2 cellular contexts compared by ENCODE assay signal in genomic region chr18:47898696-47899095, GRCh38.
TF ChIP-seq lines count a peak whose summit lies in the region.

No MANE protein-coding gene starts in this region.

TF ChIP-seq in GM23338, 12 proteins besides CTCF, POLR2A, EP300 and RAD21 (continued from another document):
- no peak for TF ChIP-seq EZH2 (IDR thresholded peaks at IDR 0.05; ENCODE audit: low read depth, unreplicated experiment)
- no peak for TF ChIP-seq ZNF331 (CRISPR knock-in tag; IDR thresholded peaks at IDR 0.05; ENCODE audit: low read depth)
- TF ChIP-seq ZNF462 (CRISPR knock-in tag; IDR thresholded peaks at IDR 0.05): no peak

TF ChIP-seq in HepG2, 621 proteins besides CTCF, POLR2A, EP300 and RAD21 (continues in another document):
- TF ChIP-seq FOXP4 (CRISPR knock-in tag; IDR thresholded peaks at IDR 0.05) (peak; percentile 52), ZFP90 (CRISPR knock-in tag; IDR thresholded peaks at IDR 0.05; ENCODE audit: borderline replicate concordance) (no peak), ZNF761 (CRISPR knock-in tag; conservative IDR thresholded peaks at IDR 0.05) (no peak), BORCS8-MEF2B (CRISPR knock-in tag; IDR thresholded peaks at IDR 0.05) (no peak), ZNF788 (CRISPR knock-in tag; IDR thresholded peaks at IDR 0.05; ENCODE audit: borderline replicate concordance) (no peak), PRDM15 (CRISPR knock-in tag; IDR thresholded peaks at IDR 0.05) (no peak), SOX13 (IDR thresholded peaks at IDR 0.05) (no peak), SOX13 (CRISPR knock-in tag; conservative IDR thresholded peaks at IDR 0.05 in 1 of 2, IDR thresholded peaks at IDR 0.05 in 1 of 2) (peak in 1 of 2 experiments; percentile 88; a peak in 2 of 4 replicates), ZNF142 (CRISPR knock-in tag; IDR thresholded peaks at IDR 0.05) (no peak), ZNF260 (CRISPR knock-in tag; IDR thresholded peaks at IDR 0.05; ENCODE audit: borderline replicate concordance, low read depth) (no peak), ZNF557 (CRISPR knock-in tag; IDR thresholded peaks at IDR 0.05) (no peak), RFX5 (IDR thresholded peaks at IDR 0.05; ENCODE audit: low read depth, low read length) (no peak), KDM4B (CRISPR knock-in tag; IDR thresholded peaks at IDR 0.05) (no peak), RBFOX2 (IDR thresholded peaks at IDR 0.05; ENCODE audit: low read depth, low read length) (no peak), ZNF547 (CRISPR knock-in tag; IDR thresholded peaks at IDR 0.05) (no peak), RBM22 (optimal IDR thresholded peaks at IDR 0.05; ENCODE audit: low read length) (no peak), ZFP1 (CRISPR knock-in tag; IDR thresholded peaks at IDR 0.05) (no peak), ZNF841 (CRISPR knock-in tag; IDR thresholded peaks at IDR 0.05; ENCODE audit: borderline replicate concordance) (no peak), MTA3 (CRISPR knock-in tag; IDR thresholded peaks at IDR 0.05) (no peak), ZSCAN9 (CRISPR knock-in tag; IDR thresholded peaks at IDR 0.05; ENCODE audit: borderline replicate concordance) (no peak), ZNF124 (CRISPR knock-in tag; IDR thresholded peaks at IDR 0.05) (no peak), RELA (CRISPR knock-in tag; IDR thresholded peaks at IDR 0.05) (no peak), MXD3 (CRISPR knock-in tag; IDR thresholded peaks at IDR 0.05) (no peak), ATF4 (CRISPR knock-in tag; IDR thresholded peaks at IDR 0.05) (no peak), ARID3A (IDR thresholded peaks at IDR 0.05; ENCODE audit: low read depth, low read length) (no peak), ZNF230 (CRISPR knock-in tag; IDR thresholded peaks at IDR 0.05) (no peak), ZNF780A (CRISPR knock-in tag; IDR thresholded peaks at IDR 0.05) (no peak), NFIC (IDR thresholded peaks at IDR 0.05; ENCODE audit: low read length) (0 out of 2 replicates have a peak, but pooled peaks have one; percentile 53), PLRG1 (conservative IDR thresholded peaks at IDR 0.05) (no peak), SOX5 (CRISPR knock-in tag; IDR thresholded peaks at IDR 0.05; ENCODE audit: borderline replicate concordance) (peak; percentile 82; the same call in 1 of the 2 replicates), ZNF12 (CRISPR knock-in tag; IDR thresholded peaks at IDR 0.05) (no peak), E2F2 (CRISPR knock-in tag; IDR thresholded peaks at IDR 0.05; ENCODE audit: borderline replicate concordance) (no peak), MYNN (CRISPR knock-in tag; IDR thresholded peaks at IDR 0.05; ENCODE audit: low read depth) (no peak), ESRRA (CRISPR knock-in tag; IDR thresholded peaks at IDR 0.05; ENCODE audit: low read depth) (no peak), CREB1 (IDR thresholded peaks at IDR 0.05) (no peak), CREB1 (CRISPR knock-in tag; IDR thresholded peaks at IDR 0.05) (no peak), GTF3A (CRISPR knock-in tag; conservative IDR thresholded peaks at IDR 0.05) (no peak), ZNF331 (CRISPR knock-in tag; IDR thresholded peaks at IDR 0.05) (no peak), IKZF4 (CRISPR knock-in tag; IDR thresholded peaks at IDR 0.05; ENCODE audit: borderline replicate concordance, low read depth, not compliant biosample characterization) (no peak), ZSCAN29 (CRISPR knock-in tag; conservative IDR thresholded peaks at IDR 0.05) (no peak), FOXP1 (IDR thresholded peaks at IDR 0.05) (no peak), FOXP1 (CRISPR knock-in tag; IDR thresholded peaks at IDR 0.05) (peak; percentile 72), ZNF558 (CRISPR knock-in tag; IDR thresholded peaks at IDR 0.05; ENCODE audit: borderline replicate concordance) (no peak), ZNF18 (CRISPR knock-in tag; IDR thresholded peaks at IDR 0.05; ENCODE audit: insufficient replicate concordance) (no peak), TAF1 (CRISPR knock-in tag; IDR thresholded peaks at IDR 0.05) (no peak)
